8 cellular contexts compared by ENCODE assay signal in genomic region chr16:58755989-58756649, GRCh38. TPM values are rescaled to one million over a fixed set of nuclear protein-coding genes. Genes with fewer than 3 reads are reported as not detected.
DNase-seq lines count a peak whose midpoint lies in the region; ATAC-seq, FAIRE-seq and TF ChIP-seq lines count a peak whose summit lies in the region.

No MANE protein-coding gene starts in this region.

- no peak for TF ChIP-seq CTCF in glutamatergic neuron (IDR thresholded peaks at IDR 0.05; ENCODE audit: partially characterized antibody, unreplicated experiment)
- TF ChIP-seq CTCF in progenitor cell of endocrine pancreas (IDR thresholded peaks at IDR 0.05; ENCODE audit: unreplicated experiment), result peak; percentile 75

- peak; percentile 82 for DNase-seq in Jurkat, Clone E6-1 (ENCODE audit: low read depth, low spot score)
- DNase-seq in SHP77 treated with DMSO at 0.1 percent for 48 hours (lab: John Stamatoyannopoulos, UW), result peak; percentile 52
- peak; percentile 92 for DNase-seq in activated naive CD4-positive, alpha-beta T cell treated with anti-CD3 and anti-CD28 coated beads for 36 hours
- DNase-seq in glutamatergic neuron, result peak; percentile 77
- peak; percentile 34 for DNase-seq in progenitor cell of endocrine pancreas (ENCODE audit: low spot score, unreplicated experiment)
- DNase-seq in urothelium cell line (ENCODE audit: low spot score), result peak; percentile 73

- no peaks in the 10 kb centered on the region for H3K27me3 Mint-ChIP-seq in activated naive CD4-positive, alpha-beta T cell treated with anti-CD3 and anti-CD28 coated beads for 36 hours (ENCODE audit: low read depth)
- H3K27me3 Mint-ChIP-seq in glutamatergic neuron (ENCODE audit: unreplicated experiment) (peaks cover 5% of the 10 kb centered on the region), progenitor cell of endocrine pancreas (peaks cover 12% of the 10 kb centered on the region)

- FAIRE-seq in urothelium cell line (lab: Jason Lieb, UNC), result peak; percentile 58

- H3K36me3 Mint-ChIP-seq in activated naive CD4-positive, alpha-beta T cell treated with anti-CD3 and anti-CD28 coated beads for 36 hours (ENCODE audit: low read depth), result no peaks in the 10 kb centered on the region
- H3K36me3 Mint-ChIP-seq in glutamatergic neuron (ENCODE audit: unreplicated experiment), result no peaks in the 10 kb centered on the region
- H3K36me3 Mint-ChIP-seq in progenitor cell of endocrine pancreas (ENCODE audit: insufficient read depth), result no peaks in the 10 kb centered on the region

- H3K4me1 ChIP-seq in ES-I3 (ENCODE audit: insufficient read depth, low read length), result peaks cover 5% of the 10 kb centered on the region

- H3K9ac ChIP-seq in ES-I3 (ENCODE audit: low read depth, low read length), result peak overlapping the region; percentile 13; the same call in 1 of the 2 replicates

- peak overlapping the region; percentile 38 for H3K4me3 ChIP-seq in Jurkat, Clone E6-1 (ENCODE audit: low read length)

- no peaks in the 10 kb centered on the region for H3K9me3 Mint-ChIP-seq in activated naive CD4-positive, alpha-beta T cell treated with anti-CD3 and anti-CD28 coated beads for 36 hours
- H3K9me3 Mint-ChIP-seq in glutamatergic neuron (ENCODE audit: unreplicated experiment), result peaks cover 1% of the 10 kb centered on the region
- no peaks in the 10 kb centered on the region for H3K9me3 Mint-ChIP-seq in progenitor cell of endocrine pancreas (ENCODE audit: low read depth)

- H3K36me3 ChIP-seq in ES-I3 (ENCODE audit: insufficient read depth, low read length), result no peaks in the 10 kb centered on the region

- H3K4me1 Mint-ChIP-seq in activated naive CD4-positive, alpha-beta T cell treated with anti-CD3 and anti-CD28 coated beads for 36 hours (ENCODE audit: low read depth), result peaks cover 8% of the 10 kb centered on the region
- peaks cover 4% of the 10 kb centered on the region for H3K4me1 Mint-ChIP-seq in glutamatergic neuron (ENCODE audit: low read depth, unreplicated experiment)
- peaks cover 2% of the 10 kb centered on the region for H3K4me1 Mint-ChIP-seq in progenitor cell of endocrine pancreas (ENCODE audit: low read depth)

- peak; percentile 94 for ATAC-seq in GM21786 (IDR thresholded peaks at IDR 0.05; ENCODE audit: unreplicated experiment)

- intact Hi-C loops in activated naive CD4-positive, alpha-beta T cell treated with anti-CD3 and anti-CD28 coated beads for 36 hours (cut with micrococcal nuclease), result loop anchor here (1.0 kb wide), 7 partner anchors 24 to 420 kb away; partner anchors contain the start of gene GINS3

- peak overlapping the region; percentile 11 for H3K27ac Mint-ChIP-seq in activated naive CD4-positive, alpha-beta T cell treated with anti-CD3 and anti-CD28 coated beads for 36 hours
- H3K27ac Mint-ChIP-seq in glutamatergic neuron (ENCODE audit: unreplicated experiment), result no peak overlapping the region
- peak overlapping the region; percentile 43 for H3K27ac Mint-ChIP-seq in progenitor cell of endocrine pancreas

- no peaks in the 10 kb centered on the region for H3K9me3 ChIP-seq in ES-I3 (ENCODE audit: control insufficient read depth, insufficient read depth, low read length)

- H3K4me3 Mint-ChIP-seq in activated naive CD4-positive, alpha-beta T cell treated with anti-CD3 and anti-CD28 coated beads for 36 hours, result peak overlapping the region; percentile 10
- H3K4me3 Mint-ChIP-seq in glutamatergic neuron (ENCODE audit: unreplicated experiment) (no peak overlapping the region), progenitor cell of endocrine pancreas (ENCODE audit: low read depth) (no peak overlapping the region)

- CTCF ChIA-PET in activated naive CD4-positive, alpha-beta T cell treated with anti-CD3 and anti-CD28 coated beads for 36 hours (lab: Charles Lee), result interaction anchor here (0.6 to 3.3 kb wide), 42 partner anchors 9 to 460 kb away, joined by 3 to 49 read pairs (median 4); partner anchors contain the start of genes GOT2, NDRG4 and SLC38A7

RNA-seq across cellular contexts. Expression of gene GOT2, which starts 22.0 kb away (rescaled TPM):
- polyA plus RNA-seq in Jurkat, Clone E6-1 (2012; ENCODE audit: insufficient read depth, insufficient read length), result 107 TPM
- total RNA-seq in activated naive CD4-positive, alpha-beta T cell treated with anti-CD3 and anti-CD28 coated beads for 36 hours, result 100 to 1,000 TPM; 156 to 162 TPM
- 92.5 TPM for total RNA-seq in glutamatergic neuron (ENCODE audit: unreplicated experiment)
- total RNA-seq in progenitor cell of endocrine pancreas, result 79.8 and 82.9 TPM in 2 replicates

Comparison
In these comparisons a context has a peak if more than half of its experiments do, and no peak if none do; other contexts are left out.
1. Peak in every context shown above with its lines: DNase-seq, ATAC-seq and H3K4me3 ChIP-seq.
2. DNase-seq: peak in every context shown above with its lines; median percentile 92 in activated naive CD4-positive, alpha-beta T cell treated with anti-CD3 and anti-CD28 coated beads for 36 hours; 82 in Jurkat, Clone E6-1; 77 in glutamatergic neuron; 73 in urothelium cell line; 52 in SHP77 treated with DMSO at 0.1 percent for 48 hours; 34 in progenitor cell of endocrine pancreas.